In the genomic region with DNA sequence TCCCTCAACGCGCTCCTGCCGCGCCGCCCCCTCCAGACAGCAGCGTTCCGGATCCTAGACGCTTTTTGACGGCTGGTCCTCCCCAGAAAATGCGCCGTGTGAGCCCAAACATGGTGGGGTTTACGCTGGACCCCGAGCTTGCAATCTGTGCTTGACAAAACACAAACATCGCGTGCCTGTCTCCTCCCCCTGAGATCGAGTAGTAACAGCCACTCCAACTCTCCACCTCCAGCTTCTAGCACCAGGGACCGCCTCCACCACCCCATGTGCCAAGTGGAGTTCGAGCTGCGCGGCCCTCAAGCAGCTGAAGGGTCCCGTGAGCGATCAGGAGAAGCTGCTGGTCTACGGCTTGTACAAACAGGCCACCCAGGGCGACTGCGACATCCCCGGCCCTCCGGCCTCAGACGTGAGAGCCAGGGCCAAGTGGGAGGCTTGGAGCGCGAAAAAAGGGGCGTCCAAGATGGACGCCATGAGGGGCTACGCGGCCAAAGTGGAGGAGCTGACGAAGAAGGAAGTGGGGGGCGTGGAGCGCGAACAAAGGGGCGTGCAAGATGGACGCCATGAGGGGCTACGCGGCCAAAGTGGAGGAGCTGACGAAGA, we compare ENCODE assay signal across 1 cellular context.
TF ChIP-seq lines count a peak whose summit lies in the region.

No MANE protein-coding gene starts in this region.

TF ChIP-seq in GM23338, 12 proteins besides CTCF, POLR2A, EP300 and RAD21 (continued from another document):
- TF ChIP-seq, protein P1, sequence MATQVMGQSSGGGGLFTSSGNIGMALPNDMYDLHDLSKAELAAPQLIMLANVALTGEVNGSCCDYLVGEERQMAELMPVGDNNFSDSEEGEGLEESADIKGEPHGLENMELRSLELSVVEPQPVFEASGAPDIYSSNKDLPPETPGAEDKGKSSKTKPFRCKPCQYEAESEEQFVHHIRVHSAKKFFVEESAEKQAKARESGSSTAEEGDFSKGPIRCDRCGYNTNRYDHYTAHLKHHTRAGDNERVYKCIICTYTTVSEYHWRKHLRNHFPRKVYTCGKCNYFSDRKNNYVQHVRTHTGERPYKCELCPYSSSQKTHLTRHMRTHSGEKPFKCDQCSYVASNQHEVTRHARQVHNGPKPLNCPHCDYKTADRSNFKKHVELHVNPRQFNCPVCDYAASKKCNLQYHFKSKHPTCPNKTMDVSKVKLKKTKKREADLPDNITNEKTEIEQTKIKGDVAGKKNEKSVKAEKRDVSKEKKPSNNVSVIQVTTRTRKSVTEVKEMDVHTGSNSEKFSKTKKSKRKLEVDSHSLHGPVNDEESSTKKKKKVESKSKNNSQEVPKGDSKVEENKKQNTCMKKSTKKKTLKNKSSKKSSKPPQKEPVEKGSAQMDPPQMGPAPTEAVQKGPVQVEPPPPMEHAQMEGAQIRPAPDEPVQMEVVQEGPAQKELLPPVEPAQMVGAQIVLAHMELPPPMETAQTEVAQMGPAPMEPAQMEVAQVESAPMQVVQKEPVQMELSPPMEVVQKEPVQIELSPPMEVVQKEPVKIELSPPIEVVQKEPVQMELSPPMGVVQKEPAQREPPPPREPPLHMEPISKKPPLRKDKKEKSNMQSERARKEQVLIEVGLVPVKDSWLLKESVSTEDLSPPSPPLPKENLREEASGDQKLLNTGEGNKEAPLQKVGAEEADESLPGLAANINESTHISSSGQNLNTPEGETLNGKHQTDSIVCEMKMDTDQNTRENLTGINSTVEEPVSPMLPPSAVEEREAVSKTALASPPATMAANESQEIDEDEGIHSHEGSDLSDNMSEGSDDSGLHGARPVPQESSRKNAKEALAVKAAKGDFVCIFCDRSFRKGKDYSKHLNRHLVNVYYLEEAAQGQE (IDR thresholded peaks at IDR 0.05; ENCODE audit: unreplicated experiment), result no peak
- TF ChIP-seq STAT1 (IDR thresholded peaks at IDR 0.05; ENCODE audit: unreplicated experiment) (no peak), ZNF331 (CRISPR knock-in tag; IDR thresholded peaks at IDR 0.05; ENCODE audit: low read depth) (no peak), ZNF462 (CRISPR knock-in tag; IDR thresholded peaks at IDR 0.05) (no peak), JUNB (IDR thresholded peaks at IDR 0.05; ENCODE audit: unreplicated experiment) (no peak), POLR2AphosphoS5 (IDR thresholded peaks at IDR 0.05; ENCODE audit: low read depth) (no peak; the same call in 1 of the 2 replicates), EZH2 (IDR thresholded peaks at IDR 0.05; ENCODE audit: low read depth, unreplicated experiment) (no peak), ETS1 (IDR thresholded peaks at IDR 0.05) (no peak), CREB1 (CRISPR knock-in tag; IDR thresholded peaks at IDR 0.05; ENCODE audit: low read depth) (no peak)
